In the genomic region with DNA sequence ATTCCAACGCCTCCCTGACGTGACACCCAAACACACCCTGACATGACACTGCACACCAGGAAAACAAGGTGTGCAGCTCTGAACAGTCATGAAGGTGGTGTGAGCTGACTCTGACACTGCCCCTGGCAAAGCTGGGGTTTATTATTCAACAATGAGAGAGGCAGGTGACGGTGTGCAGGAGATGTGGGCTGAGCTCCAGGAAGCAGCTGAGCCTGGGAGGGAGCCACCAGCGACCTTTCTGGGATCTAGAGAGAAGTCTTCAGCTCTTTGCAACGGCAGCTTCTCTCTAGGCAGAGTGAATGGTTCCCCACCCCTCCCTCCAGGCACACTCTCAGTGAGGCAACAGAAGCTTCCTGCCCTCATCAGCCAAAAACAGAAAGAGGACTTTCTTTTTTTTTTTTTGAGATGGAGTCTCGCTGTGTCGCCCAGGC, we compare ENCODE assay signal across 1 cellular context.
TF ChIP-seq lines count a peak whose summit lies in the region.

No MANE protein-coding gene starts in this region.

TF ChIP-seq in H1, 55 proteins besides CTCF, POLR2A, EP300 and RAD21:
- no peak for TF ChIP-seq NRF1 (IDR thresholded peaks at IDR 0.05; ENCODE audit: low read depth, low read length)
- no peak for TF ChIP-seq BCL11A (IDR thresholded peaks at IDR 0.05; ENCODE audit: low read depth in 2 of 2, low read length in 2 of 2)
- TF ChIP-seq RBBP5 (IDR thresholded peaks at IDR 0.05; ENCODE audit: borderline replicate concordance, low read depth, low read length): no peak
- no peak for TF ChIP-seq SIN3A (conservative IDR thresholded peaks at IDR 0.05 in 1 of 2, IDR thresholded peaks at IDR 0.05 in 1 of 2; ENCODE audit: low read depth in 1 of 2, low read length in 2 of 2)
- TF ChIP-seq USF2 (IDR thresholded peaks at IDR 0.05; ENCODE audit: low read length): no peak
- no peak for TF ChIP-seq GABPA (IDR thresholded peaks at IDR 0.05; ENCODE audit: borderline replicate concordance, insufficient read depth, low read length)
- no peak for TF ChIP-seq RXRA (IDR thresholded peaks at IDR 0.05; ENCODE audit: insufficient read depth, low read depth, low read length)
- TF ChIP-seq GTF2F1 (IDR thresholded peaks at IDR 0.05; ENCODE audit: borderline replicate concordance, low read depth, low read length): no peak
- TF ChIP-seq SP2 (IDR thresholded peaks at IDR 0.05; ENCODE audit: low read length): no peak
- no peak for TF ChIP-seq EZH2 (IDR thresholded peaks at IDR 0.05; ENCODE audit: low read depth, low read length, severe bottlenecking)
- TF ChIP-seq NANOG (IDR thresholded peaks at IDR 0.05; ENCODE audit: insufficient read depth, low read depth, low read length, poor library complexity, severe bottlenecking): no peak
- no peak for TF ChIP-seq CBX8 (IDR thresholded peaks at IDR 0.05; ENCODE audit: borderline replicate concordance, low read depth, low read length)
- TF ChIP-seq RNF2 (IDR thresholded peaks at IDR 0.05; ENCODE audit: borderline replicate concordance, low read depth, low read length, missing control alignments, poor library complexity, severe bottlenecking): no peak
- no peak for TF ChIP-seq CTBP2 (IDR thresholded peaks at IDR 0.05; ENCODE audit: borderline replicate concordance, insufficient read depth, insufficient read length, low read length)
- TF ChIP-seq CEBPB (IDR thresholded peaks at IDR 0.05; ENCODE audit: low read depth, low read length): no peak
- no peak for TF ChIP-seq CHD2 (IDR thresholded peaks at IDR 0.05; ENCODE audit: low read length)
